Comparison of ENCODE assay signal across 8 cellular contexts in genomic region chr3:125916376-125916978, GRCh38. TPM values are rescaled to one million over a fixed set of nuclear protein-coding genes. Genes with fewer than 3 reads are reported as not detected.
DNase-seq lines count a peak whose midpoint lies in the region; ATAC-seq, FAIRE-seq and TF ChIP-seq lines count a peak whose summit lies in the region.

No MANE protein-coding gene starts in this region.

- under 1% methylated on average over 57 of the region's 58 CpGs for WGBS in right cardiac atrium

- ATAC-seq in HG02678 (IDR thresholded peaks at IDR 0.05; ENCODE audit: unreplicated experiment) (peak; percentile 78), right cardiac atrium (peak; percentile 98 to 99)

- H3K27me3 ChIP-seq in astrocyte (ENCODE audit: insufficient read depth, low read length), result no peaks in the 10 kb centered on the region
- H3K27me3 ChIP-seq in right cardiac atrium (ENCODE audit: control insufficient read depth, insufficient read depth), result no peaks in the 10 kb centered on the region

- H3K4me1 Mint-ChIP-seq in astrocyte (ENCODE audit: low read depth, unreplicated experiment), result peaks cover 2% of the 10 kb centered on the region

- H3K27me3 Mint-ChIP-seq in astrocyte (ENCODE audit: low read depth, unreplicated experiment), result peaks cover 5% of the 10 kb centered on the region

- peak overlapping the region; percentile 98 for H3K9ac ChIP-seq in astrocyte (ENCODE audit: low read length)

- peaks cover 2% of the 10 kb centered on the region for H3K79me2 ChIP-seq in astrocyte (ENCODE audit: insufficient read depth, low read length)

- no peak for TF ChIP-seq CTCF in astrocyte (IDR thresholded peaks at IDR 0.05; ENCODE audit: insufficient read depth, low read depth, low read length)

- FAIRE-seq in astrocyte (lab: Jason Lieb, UNC), result no peak

- intact Hi-C loops in right cardiac atrium (cut with DNase I), result no loop called here

- H3K4me2 ChIP-seq in astrocyte (ENCODE audit: low read length), result peak overlapping the region; percentile 99

- H3K36me3 Mint-ChIP-seq in astrocyte (ENCODE audit: low read depth, unreplicated experiment), result no peaks in the 10 kb centered on the region

- H3K9me3 ChIP-seq in astrocyte (ENCODE audit: insufficient read depth, low read depth, low read length) (no peaks in the 10 kb centered on the region), right cardiac atrium (ENCODE audit: control insufficient read depth, low read length) (no peaks in the 10 kb centered on the region)

- H3K4me3 ChIP-seq in astrocyte (ENCODE audit: insufficient read depth, low read depth, low read length) (peak overlapping the region; percentile 76), right cardiac atrium (ENCODE audit: low read length) (peak overlapping the region; percentile 36)

- peak overlapping the region; percentile 86 for H2AFZ ChIP-seq in astrocyte (ENCODE audit: low read depth, low read length)

- no peaks in the 10 kb centered on the region for H4K20me1 ChIP-seq in astrocyte (ENCODE audit: insufficient read depth, low read length)

- H3K4me1 ChIP-seq in astrocyte (ENCODE audit: insufficient read depth, low read length) (peaks cover 18% of the 10 kb centered on the region), right cardiac atrium (ENCODE audit: control insufficient read depth, insufficient read depth, low read length) (no peaks in the 10 kb centered on the region)

- H3K9me3 Mint-ChIP-seq in astrocyte (ENCODE audit: unreplicated experiment), result no peaks in the 10 kb centered on the region

- peak overlapping the region; percentile 95 for H3K27ac ChIP-seq in astrocyte (ENCODE audit: low read depth, low read length)
- H3K27ac ChIP-seq in right cardiac atrium (ENCODE audit: low read length), result peak overlapping the region; percentile 4

- no peaks in the 10 kb centered on the region for H3K36me3 ChIP-seq in astrocyte (ENCODE audit: insufficient read depth, low read length)

- H3K4me3 Mint-ChIP-seq in astrocyte (ENCODE audit: unreplicated experiment), result peak overlapping the region; percentile 89

- DNase-seq in activated T-cell treated with anti-CD3 and anti-CD28 coated beads for 1 hour (ENCODE audit: low read depth), result peak; percentile 94
- DNase-seq in activated T-cell treated with anti-CD3 and anti-CD28 coated beads, Interleukin-2, amount 50 U/mL, for 1 hour, result no peak
- peak; percentile 96 for DNase-seq in NCI-H1092 (lab: John Stamatoyannopoulos, UW)
- DNase-seq in SK-N-DZ (ENCODE audit: low spot score), result peak; percentile 91
- DNase-seq in astrocyte (ENCODE audit: low read depth), result peak; percentile 80
- DNase-seq in right cardiac atrium, result peak in 1 of 3 donors; percentile 100
- DNase-seq in pulmonary artery endothelial cell (ENCODE audit: low read depth, low spot score), result peak; percentile 73

- peak overlapping the region; percentile 86 for H3K27ac Mint-ChIP-seq in astrocyte (ENCODE audit: unreplicated experiment)

RNA-seq across cellular contexts. Expression of gene ROPN1B, which starts 52.5 kb away (rescaled TPM):
- polyA plus RNA-seq in SK-N-DZ (2014; cell fraction: cytosol; rRNA removed), result not detected in 2 replicates
- polyA plus RNA-seq in SK-N-DZ (2014; cell fraction: nucleus; rRNA removed), result not detected in 2 replicates
- total RNA-seq in astrocyte (not detected in 2 replicates), right cardiac atrium (1 to 10 TPM; 2.0 to 4.8 (median 3.6) TPM), pulmonary artery endothelial cell (not detected in 2 replicates)
- polyA plus RNA-seq in right cardiac atrium, result 4.5 TPM
